Comparison of ENCODE assay signal across 2 cellular contexts in the genomic region with DNA sequence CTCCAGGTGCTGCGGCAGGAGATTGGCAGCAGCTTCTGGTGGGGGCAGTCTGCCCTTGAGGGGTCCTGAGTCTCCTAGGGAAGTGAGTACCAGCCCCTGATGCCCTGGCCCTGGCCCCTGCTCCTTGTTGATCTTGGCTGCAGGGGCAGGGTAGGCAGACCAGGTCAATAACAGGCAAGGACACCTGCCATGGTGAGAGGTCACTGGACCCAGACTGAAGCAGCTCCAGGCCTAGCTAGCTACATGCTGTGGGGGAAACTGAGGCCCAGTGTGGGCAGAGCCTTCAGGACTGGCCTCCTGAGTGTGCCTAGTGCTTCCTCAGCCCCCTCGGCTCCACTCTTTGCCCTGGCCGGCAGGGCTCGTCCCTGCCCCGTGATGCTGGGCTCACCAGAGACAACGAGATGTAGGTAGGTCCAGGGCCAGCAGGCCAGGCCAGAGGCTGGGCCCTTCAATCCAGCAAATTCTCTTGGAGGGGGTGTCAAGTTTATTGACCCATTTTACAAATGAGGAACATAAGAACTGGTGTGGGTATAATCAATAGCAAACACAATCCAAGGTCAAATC.
TF ChIP-seq lines count a peak whose summit lies in the region.

No MANE protein-coding gene starts in this region.

TF ChIP-seq in IMR-90, 13 proteins besides CTCF, POLR2A, EP300 and RAD21:
- TF ChIP-seq CHD1 (IDR thresholded peaks at IDR 0.05; ENCODE audit: low read depth, low read length) (no peak), NFE2L2 (IDR thresholded peaks at IDR 0.05; ENCODE audit: low read depth, low read length) (no peak), MAZ (IDR thresholded peaks at IDR 0.05; ENCODE audit: borderline replicate concordance, low read depth, low read length) (no peak), CEBPB (IDR thresholded peaks at IDR 0.05; ENCODE audit: low read depth, low read length) (no peak), MXI1 (IDR thresholded peaks at IDR 0.05; ENCODE audit: borderline replicate concordance, low read depth, low read length) (no peak), RCOR1 (IDR thresholded peaks at IDR 0.05; ENCODE audit: insufficient replicate concordance, low read length) (no peak), BHLHE40 (IDR thresholded peaks at IDR 0.05; ENCODE audit: low read depth, low read length) (no peak), MAFK (IDR thresholded peaks at IDR 0.05; ENCODE audit: low read depth, low read length) (no peak), RFX5 (IDR thresholded peaks at IDR 0.05; ENCODE audit: low read depth, low read length) (no peak), USF2 (IDR thresholded peaks at IDR 0.05; ENCODE audit: low read depth, low read length) (no peak), FOS (IDR thresholded peaks at IDR 0.05; ENCODE audit: low read depth, low read length) (no peak), SMC3 (IDR thresholded peaks at IDR 0.05; ENCODE audit: low read depth, low read length) (no peak)
- TF ChIP-seq, protein P1, sequence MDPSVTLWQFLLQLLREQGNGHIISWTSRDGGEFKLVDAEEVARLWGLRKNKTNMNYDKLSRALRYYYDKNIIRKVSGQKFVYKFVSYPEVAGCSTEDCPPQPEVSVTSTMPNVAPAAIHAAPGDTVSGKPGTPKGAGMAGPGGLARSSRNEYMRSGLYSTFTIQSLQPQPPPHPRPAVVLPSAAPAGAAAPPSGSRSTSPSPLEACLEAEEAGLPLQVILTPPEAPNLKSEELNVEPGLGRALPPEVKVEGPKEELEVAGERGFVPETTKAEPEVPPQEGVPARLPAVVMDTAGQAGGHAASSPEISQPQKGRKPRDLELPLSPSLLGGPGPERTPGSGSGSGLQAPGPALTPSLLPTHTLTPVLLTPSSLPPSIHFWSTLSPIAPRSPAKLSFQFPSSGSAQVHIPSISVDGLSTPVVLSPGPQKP (IDR thresholded peaks at IDR 0.05; ENCODE audit: borderline replicate concordance, low read depth, low read length): no peak

TF ChIP-seq in H1, 55 proteins besides CTCF, POLR2A, EP300 and RAD21:
- TF ChIP-seq EGR1 (IDR thresholded peaks at IDR 0.05; ENCODE audit: borderline replicate concordance, low read depth, low read length) (no peak), RXRA (IDR thresholded peaks at IDR 0.05; ENCODE audit: insufficient read depth, low read depth, low read length) (no peak), SUZ12 (IDR thresholded peaks at IDR 0.05; ENCODE audit: low read length) (no peak), JUND (IDR thresholded peaks at IDR 0.05; ENCODE audit: low read length) (no peak), NRF1 (IDR thresholded peaks at IDR 0.05; ENCODE audit: low read depth, low read length) (no peak)
- TF ChIP-seq, protein P2, sequence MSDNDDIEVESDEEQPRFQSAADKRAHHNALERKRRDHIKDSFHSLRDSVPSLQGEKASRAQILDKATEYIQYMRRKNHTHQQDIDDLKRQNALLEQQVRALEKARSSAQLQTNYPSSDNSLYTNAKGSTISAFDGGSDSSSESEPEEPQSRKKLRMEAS (IDR thresholded peaks at IDR 0.05): no peak
- TF ChIP-seq, protein P3, sequence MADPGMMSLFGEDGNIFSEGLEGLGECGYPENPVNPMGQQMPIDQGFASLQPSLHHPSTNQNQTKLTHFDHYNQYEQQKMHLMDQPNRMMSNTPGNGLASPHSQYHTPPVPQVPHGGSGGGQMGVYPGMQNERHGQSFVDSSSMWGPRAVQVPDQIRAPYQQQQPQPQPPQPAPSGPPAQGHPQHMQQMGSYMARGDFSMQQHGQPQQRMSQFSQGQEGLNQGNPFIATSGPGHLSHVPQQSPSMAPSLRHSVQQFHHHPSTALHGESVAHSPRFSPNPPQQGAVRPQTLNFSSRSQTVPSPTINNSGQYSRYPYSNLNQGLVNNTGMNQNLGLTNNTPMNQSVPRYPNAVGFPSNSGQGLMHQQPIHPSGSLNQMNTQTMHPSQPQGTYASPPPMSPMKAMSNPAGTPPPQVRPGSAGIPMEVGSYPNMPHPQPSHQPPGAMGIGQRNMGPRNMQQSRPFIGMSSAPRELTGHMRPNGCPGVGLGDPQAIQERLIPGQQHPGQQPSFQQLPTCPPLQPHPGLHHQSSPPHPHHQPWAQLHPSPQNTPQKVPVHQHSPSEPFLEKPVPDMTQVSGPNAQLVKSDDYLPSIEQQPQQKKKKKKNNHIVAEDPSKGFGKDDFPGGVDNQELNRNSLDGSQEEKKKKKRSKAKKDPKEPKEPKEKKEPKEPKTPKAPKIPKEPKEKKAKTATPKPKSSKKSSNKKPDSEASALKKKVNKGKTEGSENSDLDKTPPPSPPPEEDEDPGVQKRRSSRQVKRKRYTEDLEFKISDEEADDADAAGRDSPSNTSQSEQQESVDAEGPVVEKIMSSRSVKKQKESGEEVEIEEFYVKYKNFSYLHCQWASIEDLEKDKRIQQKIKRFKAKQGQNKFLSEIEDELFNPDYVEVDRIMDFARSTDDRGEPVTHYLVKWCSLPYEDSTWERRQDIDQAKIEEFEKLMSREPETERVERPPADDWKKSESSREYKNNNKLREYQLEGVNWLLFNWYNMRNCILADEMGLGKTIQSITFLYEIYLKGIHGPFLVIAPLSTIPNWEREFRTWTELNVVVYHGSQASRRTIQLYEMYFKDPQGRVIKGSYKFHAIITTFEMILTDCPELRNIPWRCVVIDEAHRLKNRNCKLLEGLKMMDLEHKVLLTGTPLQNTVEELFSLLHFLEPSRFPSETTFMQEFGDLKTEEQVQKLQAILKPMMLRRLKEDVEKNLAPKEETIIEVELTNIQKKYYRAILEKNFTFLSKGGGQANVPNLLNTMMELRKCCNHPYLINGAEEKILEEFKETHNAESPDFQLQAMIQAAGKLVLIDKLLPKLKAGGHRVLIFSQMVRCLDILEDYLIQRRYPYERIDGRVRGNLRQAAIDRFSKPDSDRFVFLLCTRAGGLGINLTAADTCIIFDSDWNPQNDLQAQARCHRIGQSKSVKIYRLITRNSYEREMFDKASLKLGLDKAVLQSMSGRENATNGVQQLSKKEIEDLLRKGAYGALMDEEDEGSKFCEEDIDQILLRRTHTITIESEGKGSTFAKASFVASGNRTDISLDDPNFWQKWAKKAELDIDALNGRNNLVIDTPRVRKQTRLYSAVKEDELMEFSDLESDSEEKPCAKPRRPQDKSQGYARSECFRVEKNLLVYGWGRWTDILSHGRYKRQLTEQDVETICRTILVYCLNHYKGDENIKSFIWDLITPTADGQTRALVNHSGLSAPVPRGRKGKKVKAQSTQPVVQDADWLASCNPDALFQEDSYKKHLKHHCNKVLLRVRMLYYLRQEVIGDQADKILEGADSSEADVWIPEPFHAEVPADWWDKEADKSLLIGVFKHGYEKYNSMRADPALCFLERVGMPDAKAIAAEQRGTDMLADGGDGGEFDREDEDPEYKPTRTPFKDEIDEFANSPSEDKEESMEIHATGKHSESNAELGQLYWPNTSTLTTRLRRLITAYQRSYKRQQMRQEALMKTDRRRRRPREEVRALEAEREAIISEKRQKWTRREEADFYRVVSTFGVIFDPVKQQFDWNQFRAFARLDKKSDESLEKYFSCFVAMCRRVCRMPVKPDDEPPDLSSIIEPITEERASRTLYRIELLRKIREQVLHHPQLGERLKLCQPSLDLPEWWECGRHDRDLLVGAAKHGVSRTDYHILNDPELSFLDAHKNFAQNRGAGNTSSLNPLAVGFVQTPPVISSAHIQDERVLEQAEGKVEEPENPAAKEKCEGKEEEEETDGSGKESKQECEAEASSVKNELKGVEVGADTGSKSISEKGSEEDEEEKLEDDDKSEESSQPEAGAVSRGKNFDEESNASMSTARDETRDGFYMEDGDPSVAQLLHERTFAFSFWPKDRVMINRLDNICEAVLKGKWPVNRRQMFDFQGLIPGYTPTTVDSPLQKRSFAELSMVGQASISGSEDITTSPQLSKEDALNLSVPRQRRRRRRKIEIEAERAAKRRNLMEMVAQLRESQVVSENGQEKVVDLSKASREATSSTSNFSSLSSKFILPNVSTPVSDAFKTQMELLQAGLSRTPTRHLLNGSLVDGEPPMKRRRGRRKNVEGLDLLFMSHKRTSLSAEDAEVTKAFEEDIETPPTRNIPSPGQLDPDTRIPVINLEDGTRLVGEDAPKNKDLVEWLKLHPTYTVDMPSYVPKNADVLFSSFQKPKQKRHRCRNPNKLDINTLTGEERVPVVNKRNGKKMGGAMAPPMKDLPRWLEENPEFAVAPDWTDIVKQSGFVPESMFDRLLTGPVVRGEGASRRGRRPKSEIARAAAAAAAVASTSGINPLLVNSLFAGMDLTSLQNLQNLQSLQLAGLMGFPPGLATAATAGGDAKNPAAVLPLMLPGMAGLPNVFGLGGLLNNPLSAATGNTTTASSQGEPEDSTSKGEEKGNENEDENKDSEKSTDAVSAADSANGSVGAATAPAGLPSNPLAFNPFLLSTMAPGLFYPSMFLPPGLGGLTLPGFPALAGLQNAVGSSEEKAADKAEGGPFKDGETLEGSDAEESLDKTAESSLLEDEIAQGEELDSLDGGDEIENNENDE (IDR thresholded peaks at IDR 0.05; ENCODE audit: insufficient replicate concordance, low read length): no peak
